Comparison of ENCODE assay signal across 22 cellular contexts in the genomic region with DNA sequence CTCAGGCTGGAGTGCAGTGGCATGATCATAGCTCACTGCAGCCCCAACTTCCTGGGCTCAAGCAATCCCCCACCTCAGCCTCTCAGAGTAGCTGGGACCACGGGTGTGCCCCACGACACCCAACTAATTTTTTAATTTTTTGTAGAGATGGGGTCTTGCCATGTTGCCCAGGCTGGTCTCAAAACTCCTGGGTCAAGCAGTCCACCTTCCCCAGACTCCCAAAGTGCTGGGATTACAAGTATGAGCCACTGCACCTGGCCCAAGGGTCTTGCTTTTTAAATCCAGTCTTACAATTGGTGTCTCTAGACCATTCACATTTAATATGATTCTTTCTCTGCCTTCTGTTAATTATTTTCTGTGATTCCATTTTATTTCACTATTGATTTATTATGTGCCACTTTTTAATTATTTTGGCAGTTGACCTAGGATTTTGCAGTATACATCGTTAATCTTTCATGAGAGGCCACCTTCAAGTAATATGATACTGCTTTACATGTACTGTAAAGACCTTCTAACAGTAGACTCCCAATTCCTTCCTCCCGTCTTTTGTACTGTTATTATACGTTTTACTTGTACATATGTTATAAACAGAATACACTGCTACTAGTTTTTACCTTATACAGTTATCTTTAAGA.
"Had no signal": no experiment of that assay in that cellular context is flagged by ENCODE, and none has a peak within 500 bp of the region (broad histone marks: within the 10 kb centered on the region; RNA-seq: fewer than 3 reads in every experiment).

No MANE protein-coding gene starts in this region.

- H2AFZ ChIP-seq: hepatocyte, neural progenitor cell had no signal

- H3K4me2 ChIP-seq: hepatocyte, neural progenitor cell had no signal

- DNase-seq: foreskin melanocyte; head of caudate nucleus; left colon; left ventricle myocardium superior; mesenchymal stem cell; midbrain; nucleus accumbens; ovary; right cardiac atrium; small intestine; stimulated activated CD4-positive, alpha-beta T cell treated with anti-CD3 and anti-CD28 coated beads, Interleukin-12 subunit alpha, Interleukin-12 subunit beta, amount 100 ng/mL, for 4 hours; stimulated activated naive CD4-positive, alpha-beta T cell; stomach; substantia nigra; transverse colon had no signal

- H3K27ac Mint-ChIP-seq: dendritic cell treated with granulocyte-macrophage colony-stimulating factor and Interleukin-4, amounts not matched to agents 40 ng/mL and 50 ng/mL, for 4 days; natural killer cell treated with Interleukin-12 subunit alpha and Interleukin-12 subunit beta and Interleukin-15 and Interleukin-18, amount 100 ng/mL, for 72 hours; neural progenitor cell; progenitor cell of endocrine pancreas had no signal

- H3K9ac ChIP-seq: neural progenitor cell had no signal

- ATAC-seq: left ventricle myocardium superior; natural killer cell treated with Interleukin-12 subunit alpha and Interleukin-12 subunit beta and Interleukin-15 and Interleukin-18, amount 100 ng/mL, for 72 hours; right cardiac atrium had no signal

- H3K4me3 Mint-ChIP-seq: dendritic cell treated with granulocyte-macrophage colony-stimulating factor and Interleukin-4, amounts not matched to agents 40 ng/mL and 50 ng/mL, for 4 days; natural killer cell treated with Interleukin-12 subunit alpha and Interleukin-12 subunit beta and Interleukin-15 and Interleukin-18, amount 100 ng/mL, for 72 hours; neural progenitor cell had no signal

- H3K4me3 ChIP-seq: hepatocyte, lung, neural progenitor cell, ovary, stomach, thoracic aorta, transverse colon had no signal

- H3K9me3 ChIP-seq: ovary, stomach, thoracic aorta, transverse colon had no signal

- H3K27me3 ChIP-seq: hepatocyte, neural progenitor cell, ovary, stomach, transverse colon had no signal

- H3K27ac ChIP-seq: hepatocyte, neural progenitor cell, ovary, stomach, thoracic aorta, transverse colon had no signal

- H3K27me3 Mint-ChIP-seq: dendritic cell treated with granulocyte-macrophage colony-stimulating factor and Interleukin-4, amounts not matched to agents 40 ng/mL and 50 ng/mL, for 4 days; natural killer cell treated with Interleukin-12 subunit alpha and Interleukin-12 subunit beta and Interleukin-15 and Interleukin-18, amount 100 ng/mL, for 72 hours; progenitor cell of endocrine pancreas had no signal

- H3K36me3 ChIP-seq: ovary had no signal

- H3K9me3 Mint-ChIP-seq: dendritic cell treated with granulocyte-macrophage colony-stimulating factor and Interleukin-4, amounts not matched to agents 40 ng/mL and 50 ng/mL, for 4 days; natural killer cell treated with Interleukin-12 subunit alpha and Interleukin-12 subunit beta and Interleukin-15 and Interleukin-18, amount 100 ng/mL, for 72 hours; neural progenitor cell had no signal

- H3K79me2 ChIP-seq: hepatocyte had no signal
